ENCODE assay signal across 30 cellular contexts in the genomic region with DNA sequence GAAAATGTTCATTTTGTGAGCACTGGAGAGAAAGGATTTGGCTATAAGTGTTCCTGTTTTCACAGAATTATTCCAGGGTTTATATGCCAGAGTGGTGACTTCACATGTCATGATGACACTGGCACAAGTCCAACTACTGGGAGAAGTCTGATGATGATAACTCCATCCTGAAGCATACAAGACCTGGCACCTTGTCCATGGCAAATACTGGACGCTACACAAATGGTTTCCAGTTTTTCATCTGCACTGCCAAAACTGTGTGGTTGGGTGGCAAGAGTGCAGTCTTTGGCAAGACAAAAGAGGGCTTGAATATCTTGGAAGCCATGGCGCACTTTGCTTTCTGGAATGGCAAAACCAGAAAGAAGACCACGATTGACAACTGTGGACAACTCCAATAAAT.
"Had no signal": no experiment of that assay in that cellular context is flagged by ENCODE, and none has a peak within 500 bp of the region (broad histone marks: within the 10 kb centered on the region; RNA-seq: fewer than 3 reads in every experiment).

No MANE protein-coding gene starts in this region.

- ATAC-seq: esophagus mucosa; foreskin keratinocyte; gastroesophageal sphincter; heart right ventricle; left cardiac atrium; left lung; naive thymus-derived CD4-positive, alpha-beta T cell; sciatic nerve; stimulated activated memory B cell treated with anti-CD40 and anti-IgM and Interleukin-4, amounts not matched to agents 10 μg/mL and 1 μg/mL and 100 μg/mL, for 72 hours; stimulated activated naive CD8-positive, alpha-beta T cell treated with anti-CD3 and anti-CD28 coated beads, Interleukin-15, Interleukin-2, amounts not matched to agents 100 U/mL and 50 U/mL, for 24 hours; upper lobe of right lung had no signal

- FAIRE-seq: colon, islet of Langerhans had no signal

- H3K4me1 ChIP-seq: foreskin keratinocyte, gastroesophageal sphincter, heart right ventricle, left lung, prostate gland, right atrium auricular region, spleen, testis, transverse colon, upper lobe of right lung, vagina had no signal

- DNase-seq: dorsolateral prefrontal cortex; effector CD4-positive, alpha-beta T cell; foreskin keratinocyte; heart right ventricle; hippocampal formation; left cardiac atrium; left lung; mesendoderm; midbrain; naive thymus-derived CD4-positive, alpha-beta T cell; nephron progenitor cell; nucleus accumbens; spleen; stimulated activated CD4-positive, alpha-beta T cell treated with anti-CD3 and anti-CD28 coated beads, Interleukin-4, amount 100 ng/mL, for 4 hours; stimulated activated naive CD8-positive, alpha-beta T cell treated with anti-CD3 and anti-CD28 coated beads, Interleukin-15, Interleukin-2, amounts not matched to agents 100 U/mL and 50 U/mL, for 24 hours; substantia nigra; testis; transverse colon; upper lobe of right lung had no signal

- H3K4me3 ChIP-seq: dorsolateral prefrontal cortex, gastroesophageal sphincter, heart right ventricle, left lung, prostate gland, right atrium auricular region, skin epidermis, spleen, testis, transverse colon, upper lobe of right lung, vagina had no signal

- H3K36me3 ChIP-seq: gastroesophageal sphincter, heart right ventricle, left lung, prostate gland, right atrium auricular region, spleen, transverse colon, upper lobe of right lung, vagina had no signal

- H3K27ac ChIP-seq: dorsolateral prefrontal cortex, epithelial cell of prostate, foreskin keratinocyte, gastroesophageal sphincter, heart right ventricle, left lung, prostate gland, right atrium auricular region, skin epidermis, spleen, testis, transverse colon, upper lobe of right lung, vagina had no signal

- H3K27me3 ChIP-seq: dorsolateral prefrontal cortex, foreskin keratinocyte, gastroesophageal sphincter, heart right ventricle, left lung, right atrium auricular region, spleen, testis, transverse colon, upper lobe of right lung, vagina had no signal

- H3K9me3 ChIP-seq: gastroesophageal sphincter, prostate gland, testis, transverse colon, upper lobe of right lung, vagina had no signal
